9 cellular contexts compared by ENCODE assay signal in the genomic region with DNA sequence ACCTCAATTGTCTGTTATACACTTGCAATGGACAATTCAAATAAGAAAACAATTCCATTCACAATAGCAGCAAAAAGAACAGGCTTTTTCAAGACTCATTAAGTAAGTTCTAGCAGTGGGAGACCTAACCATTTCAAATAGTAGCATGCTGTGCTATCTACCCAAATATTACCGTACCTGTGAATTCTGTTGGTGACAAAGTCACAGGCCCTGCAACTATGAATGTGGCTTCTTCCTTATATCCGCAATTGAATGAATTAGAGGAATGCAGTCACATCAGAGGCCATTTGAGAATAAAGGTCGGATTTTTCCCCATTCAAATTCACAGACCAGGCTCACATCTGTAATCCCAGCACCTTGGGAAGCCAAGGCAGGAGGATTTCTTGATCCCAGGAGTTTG. TPM values are rescaled to one million over a fixed set of nuclear protein-coding genes. Genes with fewer than 3 reads are reported as not detected.
DNase-seq lines count a peak whose midpoint lies in the region; ATAC-seq, FAIRE-seq and TF ChIP-seq lines count a peak whose summit lies in the region.
"Had no signal": no experiment of that assay in that cellular context is flagged by ENCODE, and none has a peak within 500 bp of the region (broad histone marks: within the 10 kb centered on the region; RNA-seq: fewer than 3 reads in every experiment).

No MANE protein-coding gene starts in this region.

- peaks cover 7% of the 10 kb centered on the region for H3K36me3 Mint-ChIP-seq in central memory CD8-positive, alpha-beta T cell (ENCODE audit: insufficient read depth)

- H3K27ac Mint-ChIP-seq in central memory CD8-positive, alpha-beta T cell (ENCODE audit: low read depth): no peak overlapping the region

- H3K4me3 ChIP-seq in NB4 (ENCODE audit: low read depth, low read length): peak overlapping the region; percentile 60
- H3K4me3 ChIP-seq in pancreas: peak overlapping the region in 1 of 4 donors; percentile 54

- no peak for TF ChIP-seq CTCF in NB4 (IDR thresholded peaks at IDR 0.05; ENCODE audit: low read depth, low read length)
- TF ChIP-seq CTCF in pancreas (IDR thresholded peaks at IDR 0.05): no peak

- H3K4me1 Mint-ChIP-seq in central memory CD8-positive, alpha-beta T cell: peaks cover 34% of the 10 kb centered on the region

- H3K9me3 Mint-ChIP-seq in central memory CD8-positive, alpha-beta T cell: no peaks in the 10 kb centered on the region

- peak; percentile 45 for DNase-seq in DMS53 treated with DMSO at 0.1 percent for 48 hours (lab: John Stamatoyannopoulos, UW; ENCODE audit: unreplicated experiment)
- no peak for DNase-seq in NB4 (ENCODE audit: low read depth)
- no peak for DNase-seq in central memory CD8-positive, alpha-beta T cell (ENCODE audit: low spot score in 2 of 2)
- DNase-seq in pancreas: no peak
- no peak for DNase-seq in posterior cingulate gyrus
- DNase-seq in NK-92 (lab: John Stamatoyannopoulos, UW; ENCODE audit: unreplicated experiment): no peak
- no peak for DNase-seq in stimulated activated CD4-positive, alpha-beta T cell treated with anti-CD3 and anti-CD28 coated beads, Interleukin-2, amount 100 ng/mL, for 48 hours
- DNase-seq in AG08396 (ENCODE audit: low spot score): no peak

- H3K4me1 ChIP-seq in pancreas: peaks cover 0 to 7% (median 2%) of the 10 kb centered on the region in 3 donors

- intact Hi-C loops in pancreas (cut with DNase I) (no loop called here), posterior cingulate gyrus (cut with DNase I) (no loop called here)

- no peaks in the 10 kb centered on the region for H3K9me3 ChIP-seq in pancreas
- H3K9me3 ChIP-seq: tibial nerve had no signal

- H3K27ac ChIP-seq in pancreas: peak overlapping the region in 3 of 4 donors; percentile 28 to 37 (median 28)

- no peak for ATAC-seq in central memory CD8-positive, alpha-beta T cell (replicated peaks; ENCODE audit: extremely low read depth, poor library complexity, severe bottlenecking)
- ATAC-seq in pancreas: no peak

- 37 to 43% methylated on average over 3 of the region's 3 CpGs for WGBS in pancreas, 2 donors

- peak overlapping the region; percentile 70 for H3K4me3 Mint-ChIP-seq in central memory CD8-positive, alpha-beta T cell

- H3K27me3 Mint-ChIP-seq in central memory CD8-positive, alpha-beta T cell: no peaks in the 10 kb centered on the region

- H3K36me3 ChIP-seq in pancreas: no peaks in the 10 kb centered on the region
- H3K36me3 ChIP-seq: tibial nerve had no signal

- no peak for TF ChIP-seq POLR2A in NB4 (IDR thresholded peaks at IDR 0.05; ENCODE audit: extremely low read depth, insufficient read length)

- H3K27me3 ChIP-seq in pancreas: no peaks in the 10 kb centered on the region
- H3K27me3 ChIP-seq: tibial nerve had no signal

- no peak for FAIRE-seq in pancreas (lab: Jason Lieb, UNC)

RNA-seq across cellular contexts. Expression of gene NME4, which starts 0.8 kb away (rescaled TPM):
- total RNA-seq in pancreas: 10 to 100 TPM; 11.0 to 32.5 (median 20.8) TPM
- polyA plus RNA-seq in pancreas: 10 to 100 TPM; 48.4 to 68.6 TPM

RNA-seq across cellular contexts. Expression of gene DECR2, which starts 5.5 kb away (rescaled TPM):
- 10 to 100 TPM in 5 of 6 donors, 1 to 10 TPM in 1; 9.2 to 21.4 (median 15.6) TPM for total RNA-seq in pancreas
- polyA plus RNA-seq in pancreas: 10 to 100 TPM; 48.8 to 68.0 TPM

RNA-seq across cellular contexts. Expression of gene PGAP6, which starts 14.4 kb away (rescaled TPM):
- 10 to 100 TPM; 53.1 to 75.5 (median 58.9) TPM for total RNA-seq in pancreas
- polyA plus RNA-seq in pancreas: 10 to 100 TPM; 62.1 to 88.5 TPM

RNA-seq across cellular contexts. Expression of gene MRPL28, which starts 25.9 kb away (rescaled TPM):
- 10 to 100 TPM in 5 of 6 donors, 1 to 10 TPM in 1; 9.2 to 22.0 (median 18.6) TPM for total RNA-seq in pancreas
- polyA plus RNA-seq in pancreas: 10 to 100 TPM; 58.1 to 65.4 TPM

RNA-seq across cellular contexts. Expression of gene RAB11FIP3, which starts 29.2 kb away (rescaled TPM):
- 10 to 100 TPM; 22.0 to 41.3 (median 29.7) TPM for total RNA-seq in pancreas
- 10 to 100 TPM; 42.4 to 67.4 TPM for polyA plus RNA-seq in pancreas
